8 cellular contexts compared by ENCODE assay signal in the genomic region with DNA sequence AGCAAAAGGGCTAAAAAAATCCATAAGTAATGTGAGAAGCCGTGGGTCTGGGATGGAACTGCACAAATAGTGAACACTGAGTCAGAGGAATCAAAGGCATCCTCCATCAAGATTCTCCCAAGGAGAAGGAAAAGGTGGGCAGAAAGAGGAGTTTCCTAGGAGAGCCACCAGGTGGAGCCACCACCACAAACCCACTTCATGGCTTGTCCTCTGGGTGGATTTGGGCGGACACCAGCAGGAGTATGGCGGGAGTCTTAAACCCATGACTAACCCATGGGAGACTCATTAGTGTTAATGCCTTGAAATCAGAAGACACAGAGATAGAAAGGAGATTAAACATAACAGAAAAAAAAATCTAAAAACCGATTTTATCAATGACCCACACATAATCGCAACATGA.
DNase-seq lines count a peak whose midpoint lies in the region; ATAC-seq and TF ChIP-seq lines count a peak whose summit lies in the region.

No MANE protein-coding gene starts in this region.

- ATAC-seq in GM19035 (IDR thresholded peaks at IDR 0.05; ENCODE audit: unreplicated experiment) (no peak), HG02759 (IDR thresholded peaks at IDR 0.05; ENCODE audit: unreplicated experiment) (no peak)

- CTCF ChIA-PET in activated CD4-positive, alpha-beta memory T cell treated with anti-CD3 and anti-CD28 coated beads for 36 hours (lab: Charles Lee), result interaction anchor here (0.7 to 1.5 kb wide), 3 partner anchors 10 to 85 kb away, joined by 3 to 9 read pairs (median 3); no protein-coding TSS in a partner anchor

- H3K4me3 Mint-ChIP-seq in activated CD4-positive, alpha-beta memory T cell treated with anti-CD3 and anti-CD28 coated beads for 36 hours, result no peak overlapping the region
- no peak overlapping the region for H3K4me3 Mint-ChIP-seq in nephron

- H3K27me3 Mint-ChIP-seq in activated CD4-positive, alpha-beta memory T cell treated with anti-CD3 and anti-CD28 coated beads for 36 hours, result no peaks in the 10 kb centered on the region
- H3K27me3 Mint-ChIP-seq in nephron (ENCODE audit: low read depth), result no peaks in the 10 kb centered on the region

- peak overlapping the region; percentile 74 for H3K27ac Mint-ChIP-seq in activated CD4-positive, alpha-beta memory T cell treated with anti-CD3 and anti-CD28 coated beads for 36 hours
- H3K27ac Mint-ChIP-seq in nephron, result no peak overlapping the region

- H3K4me3 ChIP-seq in GM12864 (ENCODE audit: low read depth, low read length) (no peak overlapping the region), epithelial cell of proximal tubule (ENCODE audit: low read depth, low read length) (no peak overlapping the region)

- DNase-seq in ACHN (peak; percentile 60), GM12864 (ENCODE audit: low read depth) (no peak), NCI-H510A (lab: John Stamatoyannopoulos, UW) (peak; percentile 7), epithelial cell of proximal tubule (ENCODE audit: low read depth) (no peak)
- peak; percentile 63 for DNase-seq in activated CD4-positive, alpha-beta memory T cell treated with anti-CD3 and anti-CD28 coated beads for 36 hours

- in situ Hi-C loops in ACHN (cut with HindIII; ENCODE audit: low pct_ligation_motif_present, low pct_unique_long_range_greater_than_20kb, low sequenced_read_pairs), result no loop called here

- TF ChIP-seq CTCF in GM12864 (IDR thresholded peaks at IDR 0.05; ENCODE audit: low read depth, low read length, missing control alignments), result peak; percentile 64
- peak; percentile 68 for TF ChIP-seq CTCF in epithelial cell of proximal tubule (conservative IDR thresholded peaks at IDR 0.05; ENCODE audit: low read depth, low read length)
- TF ChIP-seq CTCF in nephron (IDR thresholded peaks at IDR 0.05; ENCODE audit: unreplicated experiment in 3 of 3), result peak in 2 of 3 experiments; percentile 43 to 48

- H3K4me1 Mint-ChIP-seq in activated CD4-positive, alpha-beta memory T cell treated with anti-CD3 and anti-CD28 coated beads for 36 hours (ENCODE audit: low read depth), result peaks cover 76% of the 10 kb centered on the region
- H3K4me1 Mint-ChIP-seq in nephron, result no peaks in the 10 kb centered on the region

- peaks cover 16% of the 10 kb centered on the region for H3K36me3 Mint-ChIP-seq in activated CD4-positive, alpha-beta memory T cell treated with anti-CD3 and anti-CD28 coated beads for 36 hours
- H3K36me3 Mint-ChIP-seq in nephron (ENCODE audit: low read depth), result peaks cover 3% of the 10 kb centered on the region

- POLR2A ChIA-PET in activated CD4-positive, alpha-beta memory T cell treated with anti-CD3 and anti-CD28 coated beads for 36 hours (lab: Charles Lee), result no interaction called here

- no peaks in the 10 kb centered on the region for H3K9me3 Mint-ChIP-seq in activated CD4-positive, alpha-beta memory T cell treated with anti-CD3 and anti-CD28 coated beads for 36 hours
- peaks cover 3% of the 10 kb centered on the region for H3K9me3 Mint-ChIP-seq in nephron

- intact Hi-C loops in activated CD4-positive, alpha-beta memory T cell treated with anti-CD3 and anti-CD28 coated beads for 36 hours (cut with micrococcal nuclease), result loop anchor here (2.0 to 10.0 kb wide), 2 partner anchors 149 to 255 kb away; a partner anchor contains a TSS

Comparison
In these comparisons a context has a peak if more than half of its experiments do, and no peak if none do; other contexts are left out.
1. DNase-seq: peak in ACHN (single experiment), NCI-H510A (single experiment) and activated CD4-positive, alpha-beta memory T cell treated with anti-CD3 and anti-CD28 coated beads for 36 hours (single experiment); none in GM12864 (single experiment) and epithelial cell of proximal tubule (single experiment).
2. Peak in every context shown above with its lines, with median percentiles within 50 percentile points of each other: CTCF ChIP-seq.